Comparison of ENCODE assay signal across 7 cellular contexts in the genomic region with DNA sequence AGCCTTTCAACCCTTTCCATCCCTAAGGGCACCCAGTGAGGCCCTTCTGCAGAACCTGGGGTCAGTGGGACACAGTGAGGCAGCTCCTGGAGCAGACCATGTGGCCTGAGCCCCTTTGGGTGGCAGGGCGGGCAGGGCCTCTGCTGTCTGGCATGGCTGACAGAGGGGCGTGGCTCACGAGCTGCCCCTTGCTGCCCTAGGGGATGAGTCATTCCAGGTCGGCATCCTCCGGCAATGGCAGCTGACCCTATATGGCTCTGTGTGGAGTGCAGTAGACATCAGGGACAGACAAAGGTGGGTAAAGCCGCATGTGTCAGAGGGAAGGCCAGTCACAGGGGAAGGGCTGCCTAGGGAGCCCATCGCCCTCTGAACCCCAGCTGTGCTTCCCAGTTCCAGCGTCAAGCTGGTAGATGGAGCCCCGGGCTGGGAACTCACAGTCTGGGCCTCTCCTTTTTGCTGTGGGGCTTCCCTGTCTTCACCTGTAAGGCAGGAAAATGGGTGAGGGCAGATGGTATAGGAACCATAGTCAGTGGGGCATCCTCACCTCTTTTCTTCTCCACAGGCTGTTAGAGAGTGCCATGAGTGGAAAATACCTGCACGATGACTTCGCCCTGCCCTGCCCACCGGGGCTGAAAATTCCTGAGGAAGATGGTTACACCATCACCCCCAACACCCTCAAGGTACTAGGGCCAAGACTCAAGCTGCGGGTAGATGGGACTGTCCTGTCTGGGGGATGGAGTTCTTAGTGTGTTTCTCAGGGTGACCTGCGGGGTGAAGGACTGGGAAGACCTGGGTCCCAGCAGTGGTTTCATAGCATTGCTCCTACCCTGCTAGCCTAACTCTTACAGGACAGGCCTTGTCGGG. TPM values are rescaled to one million over a fixed set of nuclear protein-coding genes. Genes with fewer than 3 reads are reported as not detected.
A peak's percentile ranks its signal among the peaks of the same experiment; 100 is the strongest.
DNase-seq lines count a peak whose midpoint lies in the region; ATAC-seq, FAIRE-seq and TF ChIP-seq lines count a peak whose summit lies in the region.
"Not testable (repeated sequence)": the region's sequence is repeated elsewhere in the genome, so short reads cannot be mapped to it uniquely, and the experiment has no call there.

No MANE protein-coding gene starts in this region.

- TF ChIP-seq POLR2A in H54 (IDR thresholded peaks at IDR 0.05; ENCODE audit: low read depth, low read length): not testable (repeated sequence)

- intact Hi-C loops in Panc1 (cut with micrococcal nuclease; ENCODE audit: unreplicated experiment); Right ventricle myocardium superior (cut with DNase I); lower lobe of right lung (cut with DNase I); upper lobe of right lung (cut with DNase I): not testable (repeated sequence)

- H3K4me1 ChIP-seq in Panc1 (ENCODE audit: control insufficient read depth, insufficient read depth, low read length); keratinocyte (ENCODE audit: control insufficient read depth, extremely low read depth, insufficient read depth, low read length); lower lobe of right lung; upper lobe of right lung: not testable (repeated sequence)

- TF ChIP-seq CTCF in Panc1 (IDR thresholded peaks at IDR 0.05); bronchial epithelial cell (IDR thresholded peaks at IDR 0.05; ENCODE audit: insufficient read depth, low read length, severe bottlenecking); keratinocyte (optimal IDR thresholded peaks at IDR 0.05 in 1 of 3, IDR thresholded peaks at IDR 0.05 in 1 of 3, conservative IDR thresholded peaks at IDR 0.05 in 1 of 3; ENCODE audit: extremely low read depth in 1 of 3, insufficient read depth in 2 of 3, low read length in 3 of 3); lower lobe of right lung (IDR thresholded peaks at IDR 0.05); upper lobe of right lung (IDR thresholded peaks at IDR 0.05): not testable (repeated sequence)

- CTCF ChIA-PET in Panc1 (lab: Charles Lee): not testable (repeated sequence)

- not testable (repeated sequence) for DNase-seq in H54 (ENCODE audit: insufficient read length, low spot score); Panc1 (ENCODE audit: low read depth, low spot score); bronchial epithelial cell (ENCODE audit: low read depth); Right ventricle myocardium superior; keratinocyte (ENCODE audit: low read depth, low spot score); lower lobe of right lung; upper lobe of right lung

- not testable (repeated sequence) for H3K36me3 ChIP-seq in Panc1 (ENCODE audit: control insufficient read depth, insufficient read depth, low read length); bronchial epithelial cell (ENCODE audit: control insufficient read depth, insufficient read depth, low read length); keratinocyte (ENCODE audit: control insufficient read depth in 2 of 2, extremely low read depth in 1 of 2, insufficient read depth in 2 of 2, low read length in 2 of 2); lower lobe of right lung; upper lobe of right lung

- H3K27ac ChIP-seq in Panc1 (ENCODE audit: low read length); keratinocyte (ENCODE audit: control insufficient read depth, insufficient read depth, low read length); lower lobe of right lung; upper lobe of right lung: not testable (repeated sequence)

- H3K4me3 ChIP-seq in Panc1 (ENCODE audit: low read depth in 2 of 2, low read length in 2 of 2); bronchial epithelial cell (ENCODE audit: low read depth, low read length); keratinocyte (ENCODE audit: control insufficient read depth in 2 of 3, extremely low read depth in 1 of 3, insufficient read depth in 2 of 3, low read depth in 1 of 3, low read length in 3 of 3); lower lobe of right lung; upper lobe of right lung: not testable (repeated sequence)

- not testable (repeated sequence) for H3K9me1 ChIP-seq in keratinocyte (ENCODE audit: control insufficient read depth, extremely low read depth, insufficient read depth, low read length)

- H3K9ac ChIP-seq in keratinocyte (ENCODE audit: control insufficient read depth, extremely low read depth, insufficient read depth, low read length): not testable (repeated sequence)

- FAIRE-seq in H54 (lab: Jason Lieb, UNC) (peak; percentile 78), bronchial epithelial cell (lab: Jason Lieb, UNC) (peak; percentile 86), keratinocyte (lab: Jason Lieb, UNC) (peak; percentile 69)

- BruUV-seq in Panc1 (replicated peaks; lab: Mats Ljungman, UMichigan): not testable (repeated sequence)

- dilution Hi-C loops in keratinocyte (cut with MboI; ENCODE audit: extremely low pct_ligation_motif_present, low sequenced_read_pairs): not testable (repeated sequence)

- H3K9me3 ChIP-seq in Panc1 (ENCODE audit: control insufficient read depth, insufficient read depth, low read depth, low read length); keratinocyte (ENCODE audit: control insufficient read depth, low read depth, low read length); lower lobe of right lung; upper lobe of right lung: not testable (repeated sequence)

- in situ Hi-C loops in Panc1 (cut with HindIII; ENCODE audit: low pct_unique_long_range_greater_than_20kb, low sequenced_read_pairs): not testable (repeated sequence)

- ATAC-seq in Panc1 (peak; percentile 61), Right ventricle myocardium superior (ENCODE audit: poor library complexity) (peak; percentile 22), lower lobe of right lung (peak; percentile 57 to 68), upper lobe of right lung (peak; percentile 61)

- POLR2A ChIA-PET in Panc1 (lab: Charles Lee): not testable (repeated sequence)

- H3K4me2 ChIP-seq in keratinocyte (ENCODE audit: control insufficient read depth, extremely low read depth, insufficient read depth, low read depth, low read length): not testable (repeated sequence)

- not testable (repeated sequence) for H2AFZ ChIP-seq in keratinocyte (ENCODE audit: control insufficient read depth, low read length)

- not testable (repeated sequence) for H3K79me2 ChIP-seq in keratinocyte (ENCODE audit: control insufficient read depth, insufficient read depth, low read length)

- H4K20me1 ChIP-seq in keratinocyte (ENCODE audit: control insufficient read depth, extremely low read depth, insufficient read depth, low read length): not testable (repeated sequence)

- not testable (repeated sequence) for H3K27me3 ChIP-seq in Panc1 (ENCODE audit: control insufficient read depth, insufficient read depth, low read length); bronchial epithelial cell (ENCODE audit: control insufficient read depth, insufficient read depth, low read length); keratinocyte (ENCODE audit: control insufficient read depth, extremely low read depth, insufficient read depth, low read length); lower lobe of right lung (ENCODE audit: low read depth); upper lobe of right lung

RNA-seq across cellular contexts. Expression of gene PAFAH1B2, which starts 6.6 kb away (rescaled TPM):
- total RNA-seq in Panc1 (2021; ENCODE audit: unreplicated experiment): 179 TPM
- polyA plus RNA-seq in Panc1 (2012; ENCODE audit: insufficient read length): 118 TPM
- total RNA-seq in bronchial epithelial cell: 148 and 226 TPM in 2 replicates
- total RNA-seq in Right ventricle myocardium superior: 42.6 TPM
- polyA plus RNA-seq in keratinocyte: 66.0 to 101 TPM (median 76.4 TPM) in 3 replicates
- 132 TPM for polyA plus RNA-seq in keratinocyte (2011; ENCODE audit: low read depth)
- 58.2 and 76.3 TPM in 2 replicates for polyA plus RNA-seq in keratinocyte (2011; cell fraction: cytosol; rRNA removed)
- 73.7 TPM in 2 replicates for polyA plus RNA-seq in keratinocyte (2011; cell fraction: nucleus; rRNA removed)
- 35.5 and 72.5 TPM in 2 replicates for polyA plus RNA-seq in keratinocyte (2012; ENCODE audit: low replicate concordance)
- polyA minus RNA-seq in keratinocyte: 135 to 219 TPM (median 218 TPM) in 3 replicates
- polyA minus RNA-seq in keratinocyte (2011; cell fraction: cytosol; rRNA and poly(A)+ RNA removed): 116 TPM
- polyA minus RNA-seq in keratinocyte (2011; cell fraction: nucleus; rRNA and poly(A)+ RNA removed): 54.7 and 105 TPM in 2 replicates
- total RNA-seq in lower lobe of right lung: 78.2 TPM
- total RNA-seq in upper lobe of right lung: 86.9 TPM

RNA-seq across cellular contexts. Expression of gene SIK3, which starts 39.2 kb away (rescaled TPM):
- total RNA-seq in Panc1 (2021; ENCODE audit: unreplicated experiment) (39.7 TPM), bronchial epithelial cell (6.8 and 7.3 TPM in 2 replicates), Right ventricle myocardium superior (30.6 TPM), lower lobe of right lung (32.9 TPM), upper lobe of right lung (37.1 TPM)
- 24.4 TPM for polyA plus RNA-seq in Panc1 (2012; ENCODE audit: insufficient read length)
- 4.4 to 10.7 TPM (median 8.2 TPM) in 3 replicates for polyA plus RNA-seq in keratinocyte
- 13.4 TPM for polyA plus RNA-seq in keratinocyte (2011; ENCODE audit: low read depth)
- 9.1 and 10.4 TPM in 2 replicates for polyA plus RNA-seq in keratinocyte (2011; cell fraction: cytosol; rRNA removed)
- 27.3 and 28.8 TPM in 2 replicates for polyA plus RNA-seq in keratinocyte (2011; cell fraction: nucleus; rRNA removed)
- polyA plus RNA-seq in keratinocyte (2012; ENCODE audit: low replicate concordance): 9.5 and 15.3 TPM in 2 replicates
- 14.6 to 51.7 TPM (median 22.5 TPM) in 3 replicates for polyA minus RNA-seq in keratinocyte
- 12.1 TPM for polyA minus RNA-seq in keratinocyte (2011; cell fraction: cytosol; rRNA and poly(A)+ RNA removed)
- 21.2 and 44.1 TPM in 2 replicates for polyA minus RNA-seq in keratinocyte (2011; cell fraction: nucleus; rRNA and poly(A)+ RNA removed)

RNA-seq across cellular contexts. Expression of gene SIDT2, which starts 41.1 kb away (rescaled TPM):
- total RNA-seq in Panc1 (2021; ENCODE audit: unreplicated experiment) (47.6 TPM), bronchial epithelial cell (3.2 and 8.1 TPM in 2 replicates), Right ventricle myocardium superior (19.5 TPM), lower lobe of right lung (190 TPM), upper lobe of right lung (107 TPM)
- polyA plus RNA-seq in Panc1 (2012; ENCODE audit: insufficient read length): 63.6 TPM
- 9.8 to 14.3 TPM (median 12.6 TPM) in 3 replicates for polyA plus RNA-seq in keratinocyte
- 24.4 TPM for polyA plus RNA-seq in keratinocyte (2011; ENCODE audit: low read depth)
- polyA plus RNA-seq in keratinocyte (2011; cell fraction: cytosol; rRNA removed): 11.1 and 11.9 TPM in 2 replicates
- polyA plus RNA-seq in keratinocyte (2011; cell fraction: nucleus; rRNA removed): 53.7 and 63.4 TPM in 2 replicates
- 11.4 and 17.9 TPM in 2 replicates for polyA plus RNA-seq in keratinocyte (2012; ENCODE audit: low replicate concordance)
- 34.9 to 72.0 TPM (median 34.9 TPM) in 3 replicates for polyA minus RNA-seq in keratinocyte
- polyA minus RNA-seq in keratinocyte (2011; cell fraction: cytosol; rRNA and poly(A)+ RNA removed): 13.2 TPM
- 39.6 and 59.0 TPM in 2 replicates for polyA minus RNA-seq in keratinocyte (2011; cell fraction: nucleus; rRNA and poly(A)+ RNA removed)
